In the genomic region with DNA sequence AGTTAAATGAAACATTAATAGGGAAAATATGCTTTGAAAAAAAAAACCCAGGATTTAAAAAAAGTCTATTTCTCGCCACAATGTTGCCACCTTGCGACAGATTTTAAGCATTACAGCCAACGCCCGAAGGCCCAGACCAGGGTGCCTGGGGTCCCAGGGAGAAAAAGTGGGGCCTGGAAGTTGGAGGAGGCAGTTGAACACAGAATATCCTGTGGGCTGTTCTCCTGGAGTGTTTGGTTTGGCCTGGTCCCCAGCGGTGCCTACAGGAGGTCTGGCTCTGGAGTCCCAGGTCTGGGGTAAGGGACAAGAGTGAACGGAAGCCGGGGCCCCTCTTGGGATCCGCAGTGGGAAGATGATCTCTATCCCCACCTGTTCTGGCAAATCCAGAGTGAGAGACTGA, we compare ENCODE assay signal across 10 cellular contexts. TPM values are rescaled to one million over a fixed set of nuclear protein-coding genes. Genes with fewer than 3 reads are reported as not detected.
DNase-seq lines count a peak whose midpoint lies in the region; ATAC-seq and TF ChIP-seq lines count a peak whose summit lies in the region.
"Had no signal": no experiment of that assay in that cellular context is flagged by ENCODE, and none has a peak within 500 bp of the region (broad histone marks: within the 10 kb centered on the region; RNA-seq: fewer than 3 reads in every experiment).

No MANE protein-coding gene starts in this region.

- H3K36me3 Mint-ChIP-seq in activated T-cell treated with anti-CD3 and anti-CD28 coated beads, Interleukin-2, amount 50 U/mL, for 4 hours (ENCODE audit: insufficient read depth) = no peaks in the 10 kb centered on the region

- H3K4me1 Mint-ChIP-seq in activated T-cell treated with anti-CD3 and anti-CD28 coated beads, Interleukin-2, amount 50 U/mL, for 4 hours (ENCODE audit: low read depth) = peaks cover 45% of the 10 kb centered on the region

- 34 to 38% methylated on average over 8 of the region's 8 CpGs for WGBS in sigmoid colon, 2 donors

- ATAC-seq in activated T-cell treated with anti-CD3 and anti-CD28 coated beads, Interleukin-2, amount 50 U/mL, for 4 hours = no peak
- ATAC-seq in HG02938 (IDR thresholded peaks at IDR 0.05; ENCODE audit: unreplicated experiment) = no peak

- H3K4me3 ChIP-seq in sigmoid colon = peak overlapping the region in 3 of 4 donors; percentile 35 to 44 (median 35)

- H3K27me3 ChIP-seq in sigmoid colon = peaks cover 42 to 48% (median 45%) of the 10 kb centered on the region in 3 donors

- H3K4me1 ChIP-seq in sigmoid colon = peaks cover 0 to 65% (median 61%) of the 10 kb centered on the region in 4 donors

- no peak overlapping the region for H3K27ac ChIP-seq in sigmoid colon

- H3K9me3 Mint-ChIP-seq in activated T-cell treated with anti-CD3 and anti-CD28 coated beads, Interleukin-2, amount 50 U/mL, for 4 hours = no peaks in the 10 kb centered on the region

- TF ChIP-seq CTCF in sigmoid colon (IDR thresholded peaks at IDR 0.05) = peak in 3 of 4 experiments; percentile 30 to 84 (median 59)

- no peaks in the 10 kb centered on the region for H3K36me3 ChIP-seq in sigmoid colon

- DNase-seq in SIG-M5 treated with dmso at 0.1 percent for 504 hours (lab: John Stamatoyannopoulos, UW; ENCODE audit: unreplicated experiment) (peak; percentile 12), SIG-M5 (lab: John Stamatoyannopoulos, UW) (no peak), NCI-H69 (lab: John Stamatoyannopoulos, UW) (peak; percentile 48), globus pallidus (ENCODE audit: low spot score) (peak; percentile 35), sigmoid colon (peak; percentile 63), NCI-H2029 treated with DMSO at 0.1 percent for 48 hours (lab: John Stamatoyannopoulos, UW) (no peak)
- peak; percentile 55 for DNase-seq in activated T-cell treated with anti-CD3 and anti-CD28 coated beads, Interleukin-2, amount 50 U/mL, for 4 hours

- TF ChIP-seq POLR2A in sigmoid colon (IDR thresholded peaks at IDR 0.05) = no peak

- TF ChIP-seq EP300 in sigmoid colon (IDR thresholded peaks at IDR 0.05) = no peak

- peaks cover 43% of the 10 kb centered on the region for H3K27me3 Mint-ChIP-seq in activated T-cell treated with anti-CD3 and anti-CD28 coated beads, Interleukin-2, amount 50 U/mL, for 4 hours (ENCODE audit: low read depth)

- intact Hi-C loops in sigmoid colon (cut with DNase I) = loop anchor here (5.0 kb wide), 3 partner anchors 294 to 441 kb away; partner anchors contain the start of genes C15orf61, FEM1B and MAP2K5

- peak overlapping the region; percentile 76 for H3K4me3 Mint-ChIP-seq in activated T-cell treated with anti-CD3 and anti-CD28 coated beads, Interleukin-2, amount 50 U/mL, for 4 hours

- H3K9me3 ChIP-seq in sigmoid colon = no peaks in the 10 kb centered on the region

RNA-seq across cellular contexts. Expression of gene RNU6-1, which starts 3.4 kb away (rescaled TPM):
- not detected for total RNA-seq in activated T-cell treated with anti-CD3 and anti-CD28 coated beads, Interleukin-2, amount 50 U/mL, for 4 hours
- total RNA-seq in sigmoid colon = not detected
- polyA plus RNA-seq in sigmoid colon = not detected
- total RNA-seq: dermis microvascular lymphatic vessel endothelial cell, temporal lobe had no signal

RNA-seq across cellular contexts. Expression of gene SKOR1, which starts 11.2 kb away (rescaled TPM):
- under 1 TPM; 0.15 to 0.34 (median 0.33) TPM for total RNA-seq in activated T-cell treated with anti-CD3 and anti-CD28 coated beads, Interleukin-2, amount 50 U/mL, for 4 hours
- 1 to 10 TPM in 2 of 4 donors, under 1 TPM in 1, not detected in 1; 0.99 to 1.6 (median 1.1) TPM for total RNA-seq in sigmoid colon
- under 1 TPM in 1 of 3 donors, not detected in 2; 0.25 TPM for polyA plus RNA-seq in sigmoid colon

Comparison
In these comparisons a context has a peak if more than half of its experiments do, and no peak if none do; other contexts are left out.
1. DNase-seq: peak in SIG-M5 treated with dmso at 0.1 percent for 504 hours (single experiment), NCI-H69 (single experiment), activated T-cell treated with anti-CD3 and anti-CD28 coated beads, Interleukin-2, amount 50 U/mL, for 4 hours (single experiment), globus pallidus (single experiment) and sigmoid colon (single experiment); none in SIG-M5 (single experiment) and NCI-H2029 treated with DMSO at 0.1 percent for 48 hours (single experiment).